ENCODE assay signal across 16 cellular contexts in genomic region chrX:104972737-104973136, GRCh38.
"Had no signal": no experiment of that assay in that cellular context is flagged by ENCODE, and none has a peak within 500 bp of the region (broad histone marks: within the 10 kb centered on the region; RNA-seq: fewer than 3 reads in every experiment).

No MANE protein-coding gene starts in this region.

- H3K27ac ChIP-seq: esophagus squamous epithelium, suprapubic skin had no signal

- DNase-seq: activated CD4-positive, alpha-beta T cell treated with anti-CD3 and anti-CD28 coated beads for 48 hours; activated CD8-positive, alpha-beta memory T cell treated with anti-CD3 and anti-CD28 coated beads, Interleukin-2, amount 50 U/mL, for 48 hours; activated CD8-positive, alpha-beta T cell treated with anti-CD3 and anti-CD28 coated beads, Interleukin-2, amount 10 ng/mL, durations not matched to agents 7 days and 5 days; activated naive CD4-positive, alpha-beta T cell treated with anti-CD3 and anti-CD28 coated beads for 36 hours; esophagus squamous epithelium; head of caudate nucleus; nephron progenitor cell; stimulated activated CD4-positive, alpha-beta T cell treated with anti-CD3 and anti-CD28 coated beads, Interleukin-4, amount 100 ng/mL, for 1 hour; stimulated activated CD8-positive, alpha-beta memory T cell treated with anti-CD3 and anti-CD28 coated beads, Interleukin-4, amount 100 ng/mL, for 48 hours; stimulated activated naive CD8-positive, alpha-beta T cell treated with anti-CD3 and anti-CD28 coated beads, Interleukin-15, Interleukin-2, amounts not matched to agents 100 U/mL and 50 U/mL, for 24 hours had no signal

- H3K36me3 Mint-ChIP-seq: brain, memory B cell, type B pancreatic cell, WTC11 had no signal

- H3K27me3 Mint-ChIP-seq: memory B cell, type B pancreatic cell had no signal

- H3K9me3 ChIP-seq: esophagus squamous epithelium, suprapubic skin had no signal

- H3K4me1 ChIP-seq: esophagus squamous epithelium, suprapubic skin had no signal

- H3K36me3 ChIP-seq: esophagus squamous epithelium, suprapubic skin had no signal

- H3K27me3 ChIP-seq: esophagus squamous epithelium, suprapubic skin had no signal

- H3K4me3 Mint-ChIP-seq: activated CD8-positive, alpha-beta T cell treated with anti-CD3 and anti-CD28 coated beads, Interleukin-2, amount 10 ng/mL, durations not matched to agents 7 days and 5 days; activated naive CD4-positive, alpha-beta T cell treated with anti-CD3 and anti-CD28 coated beads for 36 hours; activated T-helper 1 cell treated with anti-CD3 and anti-CD28 coated beads, Interleukin-12 subunit alpha, Interleukin-12 subunit beta, Interleukin-2, Interleukin-4 antibody, amounts not matched to agents 30 ng/mL and 10 ng/mL and 1 ng/mL, durations not matched to agents 14 hours and 24 hours and 36 hours; brain; memory B cell; nephron progenitor cell; type B pancreatic cell; WTC11 had no signal

- H3K9me3 Mint-ChIP-seq: activated naive CD4-positive, alpha-beta T cell treated with anti-CD3 and anti-CD28 coated beads for 36 hours; activated T-helper 1 cell treated with anti-CD3 and anti-CD28 coated beads, Interleukin-12 subunit alpha, Interleukin-12 subunit beta, Interleukin-2, Interleukin-4 antibody, amounts not matched to agents 30 ng/mL and 10 ng/mL and 1 ng/mL, durations not matched to agents 14 hours and 24 hours and 36 hours; memory B cell; type B pancreatic cell had no signal

- H3K4me3 ChIP-seq: esophagus squamous epithelium, suprapubic skin had no signal

- H3K27ac Mint-ChIP-seq: activated CD8-positive, alpha-beta T cell treated with anti-CD3 and anti-CD28 coated beads, Interleukin-2, amount 10 ng/mL, durations not matched to agents 7 days and 5 days; activated naive CD4-positive, alpha-beta T cell treated with anti-CD3 and anti-CD28 coated beads for 36 hours; activated T-helper 1 cell treated with anti-CD3 and anti-CD28 coated beads, Interleukin-12 subunit alpha, Interleukin-12 subunit beta, Interleukin-2, Interleukin-4 antibody, amounts not matched to agents 30 ng/mL and 10 ng/mL and 1 ng/mL, durations not matched to agents 14 hours and 24 hours and 36 hours; brain; memory B cell; nephron progenitor cell; type B pancreatic cell; WTC11 had no signal

- H3K4me1 Mint-ChIP-seq: brain, memory B cell, WTC11 had no signal
